Comparison of ENCODE assay signal across 28 cellular contexts in genomic region chr17:41824086-41824485, GRCh38. TPM values are rescaled to one million over a fixed set of nuclear protein-coding genes. Genes with fewer than 3 reads are reported as not detected.
DNase-seq lines count a peak whose midpoint lies in the region; ATAC-seq and TF ChIP-seq lines count a peak whose summit lies in the region.
"Had no signal": no experiment of that assay in that cellular context is flagged by ENCODE, and none has a peak within 500 bp of the region (broad histone marks: within the 10 kb centered on the region; RNA-seq: fewer than 3 reads in every experiment).

No MANE protein-coding gene starts in this region.

- H3K36me3 Mint-ChIP-seq in GM23338 (ENCODE audit: low read depth) (peaks cover 62% of the 10 kb centered on the region), chondrocyte (ENCODE audit: low read depth) (peaks cover 17% of the 10 kb centered on the region), neural progenitor cell (peaks cover 18% of the 10 kb centered on the region)
- no peaks in the 10 kb centered on the region for H3K36me3 Mint-ChIP-seq in natural killer cell treated with Interleukin-12 subunit alpha and Interleukin-12 subunit beta and Interleukin-15 and Interleukin-18, amount 100 ng/mL, for 72 hours

- H3K4me1 Mint-ChIP-seq in GM23338 (peaks cover 11% of the 10 kb centered on the region), chondrocyte (ENCODE audit: low read depth) (no peaks in the 10 kb centered on the region), neural progenitor cell (peaks cover 18% of the 10 kb centered on the region)
- no peaks in the 10 kb centered on the region for H3K4me1 Mint-ChIP-seq in natural killer cell treated with Interleukin-12 subunit alpha and Interleukin-12 subunit beta and Interleukin-15 and Interleukin-18, amount 100 ng/mL, for 72 hours (ENCODE audit: low read depth in 2 of 2)
- H3K4me1 Mint-ChIP-seq: activated B cell treated with CpG ODN at 0.5 μM for 24 hours; activated naive CD8-positive, alpha-beta T cell treated with anti-CD3 and anti-CD28 coated beads, Interleukin-2, amount 10 ng/mL, durations not matched to agents 7 days and 5 days; CD8-positive, alpha-beta memory T cell had no signal

- no peak overlapping the region for H3K4me3 ChIP-seq in GM23338
- no peak overlapping the region for H3K4me3 ChIP-seq in neural progenitor cell
- H3K4me3 ChIP-seq: PC-9, skin epidermis had no signal

- H3K4me2 ChIP-seq in GM23338 (no peak overlapping the region), neural progenitor cell (no peak overlapping the region)
- H3K4me2 ChIP-seq: PC-9 had no signal

- no peak overlapping the region for H3K4me3 Mint-ChIP-seq in GM23338
- no peak overlapping the region for H3K4me3 Mint-ChIP-seq in chondrocyte (ENCODE audit: unreplicated experiment)
- H3K4me3 Mint-ChIP-seq in neural progenitor cell, result no peak overlapping the region
- H3K4me3 Mint-ChIP-seq in natural killer cell treated with Interleukin-12 subunit alpha and Interleukin-12 subunit beta and Interleukin-15 and Interleukin-18, amount 100 ng/mL, for 72 hours, result no peak overlapping the region
- H3K4me3 Mint-ChIP-seq: activated B cell treated with CpG ODN at 0.5 μM for 24 hours; activated naive CD8-positive, alpha-beta T cell treated with anti-CD3 and anti-CD28 coated beads, Interleukin-2, amount 10 ng/mL, durations not matched to agents 7 days and 5 days; CD8-positive, alpha-beta memory T cell had no signal

- H3K9ac ChIP-seq in neural progenitor cell, result no peak overlapping the region

- H3F3A ChIP-seq in GM23338 (replicated peaks; ENCODE audit: low read depth) (peaks cover 6% of the 10 kb centered on the region; the same call in 1 of the 2 replicates), neural progenitor cell (ENCODE audit: low read depth) (peaks cover 17% of the 10 kb centered on the region)

- H3K27ac Mint-ChIP-seq in GM23338, result no peak overlapping the region
- peak overlapping the region; percentile 51 for H3K27ac Mint-ChIP-seq in chondrocyte (ENCODE audit: unreplicated experiment)
- no peak overlapping the region for H3K27ac Mint-ChIP-seq in neural progenitor cell
- no peak overlapping the region for H3K27ac Mint-ChIP-seq in natural killer cell treated with Interleukin-12 subunit alpha and Interleukin-12 subunit beta and Interleukin-15 and Interleukin-18, amount 100 ng/mL, for 72 hours
- H3K27ac Mint-ChIP-seq: activated B cell treated with CpG ODN at 0.5 μM for 24 hours; activated naive CD8-positive, alpha-beta T cell treated with anti-CD3 and anti-CD28 coated beads, Interleukin-2, amount 10 ng/mL, durations not matched to agents 7 days and 5 days; activated T-helper 2 cell treated with anti-CD3 and anti-CD28 coated beads, Interferon-gamma antibody, Interleukin-2, Interleukin-4, amounts not matched to agents 10 μg/mL and 5 μg/mL and 100 μg/mL, durations not matched to agents 14 hours and 24 hours and 36 hours had no signal

- H3K27me3 Mint-ChIP-seq in GM23338 (ENCODE audit: insufficient read depth, low read depth, poor library complexity) (peaks cover 18% of the 10 kb centered on the region), chondrocyte (ENCODE audit: low read depth) (no peaks in the 10 kb centered on the region), neural progenitor cell (ENCODE audit: insufficient read depth, low read depth) (peaks cover 8% of the 10 kb centered on the region)
- no peaks in the 10 kb centered on the region for H3K27me3 Mint-ChIP-seq in natural killer cell treated with Interleukin-12 subunit alpha and Interleukin-12 subunit beta and Interleukin-15 and Interleukin-18, amount 100 ng/mL, for 72 hours
- H3K27me3 Mint-ChIP-seq: activated B cell treated with CpG ODN at 0.5 μM for 24 hours; activated naive CD8-positive, alpha-beta T cell treated with anti-CD3 and anti-CD28 coated beads, Interleukin-2, amount 10 ng/mL, durations not matched to agents 7 days and 5 days had no signal

- 0 out of 2 replicates have a peak overlapping the region, but pooled peaks have one; percentile 26 for H3K27ac ChIP-seq in GM23338 (ENCODE audit: low read depth)
- peak overlapping the region; percentile 37 for H3K27ac ChIP-seq in neural progenitor cell
- H3K27ac ChIP-seq: foreskin keratinocyte, PC-9, skin epidermis had no signal

- DNase-seq in GM23338 (ENCODE audit: low spot score) (no peak), chondrocyte (ENCODE audit: low spot score) (no peak), neural progenitor cell (ENCODE audit: low spot score) (no peak)
- DNase-seq in activated naive CD4-positive, alpha-beta T cell treated with Interleukin-2 at 50 U/mL for 16 hours, result no peak
- no peak for DNase-seq in natural killer cell treated with Interleukin-12 subunit alpha and Interleukin-12 subunit beta and Interleukin-15 and Interleukin-18, amount 100 ng/mL, for 72 hours (ENCODE audit: low spot score)
- DNase-seq: activated B cell treated with CpG ODN at 0.5 μM for 24 hours; activated CD4-positive, alpha-beta T cell treated with anti-CD3 and anti-CD28 coated beads, Interleukin-2, amount 50 U/mL, for 48 hours; activated CD8-positive, alpha-beta memory T cell treated with anti-CD3 and anti-CD28 coated beads, Interleukin-2, amount 50 U/mL, for 48 hours; activated naive CD8-positive, alpha-beta T cell treated with anti-CD3 and anti-CD28 coated beads, Interleukin-2, amount 10 ng/mL, durations not matched to agents 7 days and 5 days; AML-193; CD8-positive, alpha-beta memory T cell; cerebellar nuclear complex; foreskin keratinocyte; KG1; mesendoderm; MM.1S; NCI-H1417; NCI-H510A; occipital lobe; PC-9; SHP77 treated with DMSO at 0.1 percent for 48 hours; T1000; trophoblast cell had no signal

- peaks cover 8% of the 10 kb centered on the region for H3K4me1 ChIP-seq in GM23338 (ENCODE audit: insufficient read depth)
- H3K4me1 ChIP-seq in neural progenitor cell, result peaks cover 16% of the 10 kb centered on the region
- H3K4me1 ChIP-seq: foreskin keratinocyte had no signal

- no peaks in the 10 kb centered on the region for H3K9me3 Mint-ChIP-seq in GM23338
- no peaks in the 10 kb centered on the region for H3K9me3 Mint-ChIP-seq in chondrocyte (ENCODE audit: low read depth)
- no peaks in the 10 kb centered on the region for H3K9me3 Mint-ChIP-seq in neural progenitor cell
- H3K9me3 Mint-ChIP-seq in natural killer cell treated with Interleukin-12 subunit alpha and Interleukin-12 subunit beta and Interleukin-15 and Interleukin-18, amount 100 ng/mL, for 72 hours, result no peaks in the 10 kb centered on the region
- H3K9me3 Mint-ChIP-seq: activated B cell treated with CpG ODN at 0.5 μM for 24 hours; activated naive CD8-positive, alpha-beta T cell treated with anti-CD3 and anti-CD28 coated beads, Interleukin-2, amount 10 ng/mL, durations not matched to agents 7 days and 5 days; activated T-helper 2 cell treated with anti-CD3 and anti-CD28 coated beads, Interferon-gamma antibody, Interleukin-2, Interleukin-4, amounts not matched to agents 10 μg/mL and 5 μg/mL and 100 μg/mL, durations not matched to agents 14 hours and 24 hours and 36 hours; CD8-positive, alpha-beta memory T cell had no signal

- H4K20me1 ChIP-seq in GM23338 (replicated peaks; ENCODE audit: insufficient read depth) (no peaks in the 10 kb centered on the region; the same call in 1 of the 2 replicates), neural progenitor cell (ENCODE audit: low read depth) (peaks cover 17% of the 10 kb centered on the region)

- H3K9me3 ChIP-seq in neural progenitor cell (ENCODE audit: low read depth), result no peaks in the 10 kb centered on the region

- no peak for TF ChIP-seq CTCF in GM23338 (conservative IDR thresholded peaks at IDR 0.05; ENCODE audit: low read depth in 2 of 2)
- no peak for TF ChIP-seq CTCF in chondrocyte (IDR thresholded peaks at IDR 0.05)
- no peak for TF ChIP-seq CTCF in neural progenitor cell (IDR thresholded peaks at IDR 0.05)

- H3K9me2 ChIP-seq in GM23338 (ENCODE audit: insufficient read depth), result no peaks in the 10 kb centered on the region

- H2AFZ ChIP-seq in GM23338 (no peak overlapping the region), neural progenitor cell (replicated peaks) (no peak overlapping the region)
- H2AFZ ChIP-seq: PC-9 had no signal

- H3K36me3 ChIP-seq in GM23338 (ENCODE audit: insufficient read depth) (peaks cover 4% of the 10 kb centered on the region), neural progenitor cell (no peaks in the 10 kb centered on the region)

- H3K79me2 ChIP-seq in GM23338 (replicated peaks; ENCODE audit: insufficient read depth) (no peaks in the 10 kb centered on the region), neural progenitor cell (ENCODE audit: low read depth) (no peaks in the 10 kb centered on the region)

- H3K27me3 ChIP-seq in GM23338 (ENCODE audit: insufficient read depth) (no peaks in the 10 kb centered on the region), neural progenitor cell (no peaks in the 10 kb centered on the region)
- H3K27me3 ChIP-seq: foreskin keratinocyte had no signal

- no peak for ATAC-seq in GM23338
- no peak for ATAC-seq in natural killer cell treated with Interleukin-12 subunit alpha and Interleukin-12 subunit beta and Interleukin-15 and Interleukin-18, amount 100 ng/mL, for 72 hours
- ATAC-seq: foreskin keratinocyte, left lobe of liver had no signal

RNA-seq across cellular contexts. Expression of gene FKBP10, which starts 11.3 kb away (rescaled TPM):
- 137 and 151 TPM in 2 replicates for total RNA-seq in GM23338 (2014; rRNA removed; shearing (Covaris generic))
- 26.2 and 32.2 TPM in 2 replicates for polyA plus RNA-seq in GM23338 (2016; fragmentation: Nextera tagmentation; extraction: Ambion mirVana)
- total RNA-seq in chondrocyte (557 to 584 TPM (median 567 TPM) in 3 replicates), neural progenitor cell (ENCODE audit: low replicate concordance) (108 and 231 TPM in 2 replicates)
- under 1 TPM; 0.64 to 0.74 TPM for total RNA-seq in natural killer cell treated with Interleukin-12 subunit alpha and Interleukin-12 subunit beta and Interleukin-15 and Interleukin-18, amount 100 ng/mL, for 72 hours
- polyA plus RNA-seq: CD8-positive, alpha-beta memory T cell had no signal

RNA-seq across cellular contexts. Expression of gene NT5C3B, which starts 11.9 kb away (rescaled TPM):
- total RNA-seq in GM23338 (2014; rRNA removed; shearing (Covaris generic)), result 68.9 and 78.3 TPM in 2 replicates
- polyA plus RNA-seq in GM23338 (2016; fragmentation: Nextera tagmentation; extraction: Ambion mirVana), result 58.2 and 59.1 TPM in 2 replicates
- total RNA-seq in chondrocyte (39.8 to 52.4 TPM (median 47.8 TPM) in 3 replicates), neural progenitor cell (ENCODE audit: low replicate concordance) (99.5 and 106 TPM in 2 replicates)
- total RNA-seq in natural killer cell treated with Interleukin-12 subunit alpha and Interleukin-12 subunit beta and Interleukin-15 and Interleukin-18, amount 100 ng/mL, for 72 hours, result 10 to 100 TPM; 18.8 to 49.4 TPM

RNA-seq across cellular contexts. Expression of gene P3H4, which starts 12.3 kb away (rescaled TPM):
- 27.9 and 33.3 TPM in 2 replicates for total RNA-seq in GM23338 (2014; rRNA removed; shearing (Covaris generic))
- polyA plus RNA-seq in GM23338 (2016; fragmentation: Nextera tagmentation; extraction: Ambion mirVana), result 16.0 and 17.0 TPM in 2 replicates
- total RNA-seq in chondrocyte, result 83.8 to 109 TPM (median 84.8 TPM) in 3 replicates
- total RNA-seq in neural progenitor cell (ENCODE audit: low replicate concordance), result 18.7 and 48.5 TPM in 2 replicates
- 1 to 10 TPM; 1.8 to 5.2 TPM for total RNA-seq in natural killer cell treated with Interleukin-12 subunit alpha and Interleukin-12 subunit beta and Interleukin-15 and Interleukin-18, amount 100 ng/mL, for 72 hours

RNA-seq across cellular contexts. Expression of gene KLHL10, which starts 13.5 kb away (rescaled TPM):
- 0.27 and 0.42 TPM in 2 replicates for total RNA-seq in GM23338 (2014; rRNA removed; shearing (Covaris generic))
- polyA plus RNA-seq in GM23338 (2016; fragmentation: Nextera tagmentation; extraction: Ambion mirVana), result 0.13 TPM in 1 of 2 replicates, not detected in the other
- total RNA-seq in chondrocyte (0.67 TPM in 1 of 3 replicates, not detected in the others), neural progenitor cell (ENCODE audit: low replicate concordance) (0.65 TPM in 1 of 2 replicates, not detected in the other)
- not detected for total RNA-seq in natural killer cell treated with Interleukin-12 subunit alpha and Interleukin-12 subunit beta and Interleukin-15 and Interleukin-18, amount 100 ng/mL, for 72 hours
- total RNA-seq: activated B cell treated with CpG ODN at 0.5 μM for 24 hours; activated naive CD8-positive, alpha-beta T cell treated with anti-CD3 and anti-CD28 coated beads, Interleukin-2, amount 10 ng/mL, durations not matched to agents 7 days and 5 days; CD8-positive, alpha-beta memory T cell; endothelial cell of umbilical vein; HT1080; left lobe of liver; occipital lobe; PC-9 had no signal
- polyA plus RNA-seq: foreskin keratinocyte had no signal

RNA-seq across cellular contexts. Expression of gene JUP, which starts 37.6 kb away (rescaled TPM):
- 160 and 177 TPM in 2 replicates for total RNA-seq in GM23338 (2014; rRNA removed; shearing (Covaris generic))
- 45.5 and 47.2 TPM in 2 replicates for polyA plus RNA-seq in GM23338 (2016; fragmentation: Nextera tagmentation; extraction: Ambion mirVana)
- total RNA-seq in chondrocyte, result 8.1 to 22.0 TPM (median 18.8 TPM) in 3 replicates
- total RNA-seq in neural progenitor cell (ENCODE audit: low replicate concordance), result 28.5 and 91.8 TPM in 2 replicates
- 1 to 10 TPM in 1 of 2 donors, under 1 TPM in 1; 0.14 to 1.0 TPM for total RNA-seq in natural killer cell treated with Interleukin-12 subunit alpha and Interleukin-12 subunit beta and Interleukin-15 and Interleukin-18, amount 100 ng/mL, for 72 hours
- polyA plus RNA-seq: CD8-positive, alpha-beta memory T cell had no signal

Comparison
In these comparisons a context has a peak if more than half of its experiments do, and no peak if none do; other contexts are left out.
1. RNA of gene FKBP10, which starts 11.3 kb away (total RNA-seq): 557 to 584 TPM in chondrocyte, 137 to 151 TPM in GM23338 and 108 to 231 TPM in neural progenitor cell; 0.64 to 0.74 TPM in natural killer cell treated with Interleukin-12 subunit alpha and Interleukin-12 subunit beta and Interleukin-15 and Interleukin-18, amount 100 ng/mL, for 72 hours; every median in the first group is over 10 times any median in the second.